In the genomic region with DNA sequence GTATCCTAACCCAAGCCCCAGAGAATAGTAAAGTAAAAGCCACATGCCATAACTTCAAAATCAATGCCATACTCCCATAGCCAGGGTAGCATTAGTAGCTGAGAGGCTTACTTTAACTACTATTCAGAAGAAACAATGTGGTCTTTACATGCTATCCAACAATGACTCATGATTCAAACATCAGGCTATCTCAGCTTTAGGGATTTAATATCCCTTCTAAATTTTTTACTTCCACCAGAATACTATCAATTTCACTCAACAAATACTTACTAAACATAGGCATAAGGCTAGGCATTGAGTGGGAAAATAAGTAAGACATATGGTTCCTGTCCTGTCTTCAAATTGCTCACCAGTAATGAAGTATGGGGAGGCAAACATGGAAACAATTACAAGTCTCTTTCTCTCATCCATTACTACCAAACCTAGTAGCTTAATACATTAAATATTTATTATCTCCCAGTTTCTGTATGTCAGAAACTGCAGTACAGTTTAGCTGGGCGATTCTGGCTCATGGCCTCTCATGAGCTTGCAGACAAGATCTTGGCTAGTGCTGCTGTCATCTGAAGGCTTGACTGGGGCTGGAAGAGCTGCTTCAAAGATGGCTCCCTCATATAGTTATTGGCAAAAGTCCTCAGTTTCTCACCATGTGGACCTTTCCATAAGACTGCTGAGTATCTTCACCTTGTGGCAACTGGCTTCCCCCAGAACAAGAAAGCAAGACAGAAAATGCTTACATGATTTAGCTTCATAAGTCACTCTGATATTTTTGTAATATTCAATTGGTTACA, we compare ENCODE assay signal across 16 cellular contexts. TPM values are rescaled to one million over a fixed set of nuclear protein-coding genes. Genes with fewer than 3 reads are reported as not detected.
A peak's percentile ranks its signal among the peaks of the same experiment; 100 is the strongest.
DNase-seq lines count a peak whose midpoint lies in the region; ATAC-seq and TF ChIP-seq lines count a peak whose summit lies in the region.
"Had no signal": no experiment of that assay in that cellular context is flagged by ENCODE, and none has a peak within 500 bp of the region (broad histone marks: within the 10 kb centered on the region; RNA-seq: fewer than 3 reads in every experiment).

No MANE protein-coding gene starts in this region.

- H3K27me3 ChIP-seq in effector memory CD4-positive, alpha-beta T cell (replicated peaks; ENCODE audit: control insufficient read depth, insufficient read depth, low read length, poor library complexity, severe bottlenecking): no peaks in the 10 kb centered on the region

- no peaks in the 10 kb centered on the region for H3K9me3 ChIP-seq in effector memory CD4-positive, alpha-beta T cell (ENCODE audit: control insufficient read depth, low read length)

- DNase-seq in A172 (ENCODE audit: low spot score) (peak; percentile 18), H4 (ENCODE audit: low spot score) (peak; percentile 14), amniotic epithelial cell (ENCODE audit: low read depth) (peak; percentile 67), fibroblast of villous mesenchyme (ENCODE audit: low read depth) (peak; percentile 76), DMS53 (lab: John Stamatoyannopoulos, UW) (no peak), T-helper 2 cell (no peak)
- DNase-seq in effector memory CD4-positive, alpha-beta T cell: no peak
- DNase-seq: activated naive CD8-positive, alpha-beta T cell treated with anti-CD3 and anti-CD28 coated beads, Interleukin-2, amount 10 ng/mL, durations not matched to agents 7 days and 5 days; AML-193; DMS79 treated with DMSO at 0.1 percent for 48 hours; H7; NCI-H1694; posterior cingulate gyrus had no signal

- no peak for ATAC-seq in GM18498 (IDR thresholded peaks at IDR 0.05; ENCODE audit: unreplicated experiment)
- ATAC-seq: stimulated activated effector memory CD8-positive, alpha-beta T cell treated with anti-CD3 and anti-CD28 coated beads, Interleukin-12 subunit alpha, Interleukin-12 subunit beta, amount 100 ng/mL, for 72 hours; WTC11 had no signal

- no peak overlapping the region for H3K4me3 ChIP-seq in fibroblast of villous mesenchyme (ENCODE audit: low read depth, low read length)
- H3K4me3 ChIP-seq in effector memory CD4-positive, alpha-beta T cell (ENCODE audit: insufficient read depth, low read depth, low read length, poor library complexity, severe bottlenecking): no peak overlapping the region

- no peaks in the 10 kb centered on the region for H3K4me1 ChIP-seq in effector memory CD4-positive, alpha-beta T cell (ENCODE audit: control insufficient read depth, insufficient read depth, low read length, poor library complexity, severe bottlenecking)

- H3K36me3 ChIP-seq in effector memory CD4-positive, alpha-beta T cell (ENCODE audit: control insufficient read depth, insufficient read depth, low read length): no peaks in the 10 kb centered on the region

- no peak for TF ChIP-seq CTCF in fibroblast of villous mesenchyme (IDR thresholded peaks at IDR 0.05; ENCODE audit: insufficient read depth, low read depth, low read length)

- H3K27ac ChIP-seq in effector memory CD4-positive, alpha-beta T cell (ENCODE audit: insufficient read depth, low read length, poor library complexity, severe bottlenecking): no peak overlapping the region

RNA-seq across cellular contexts. Expression of gene EVI5, which starts 30.7 kb away (rescaled TPM):
- total RNA-seq in A172 (2014; rRNA removed; shearing (Covaris generic)): 11.0 and 21.3 TPM in 2 replicates
- 3.6 and 3.9 TPM in 2 replicates for total RNA-seq in H4 (2014; rRNA removed; shearing (Covaris generic))
- total RNA-seq in fibroblast of villous mesenchyme: 58.7 and 69.6 TPM in 2 replicates

Comparison
In these comparisons a context has a peak if more than half of its experiments do, and no peak if none do; other contexts are left out.
1. DNase-seq: peak in A172 (single experiment), H4 (single experiment), amniotic epithelial cell (single experiment) and fibroblast of villous mesenchyme (single experiment); none in DMS53 (single experiment), T-helper 2 cell (0 of 5) and effector memory CD4-positive, alpha-beta T cell (0 of 3).